ENCODE assay signal across 3 cellular contexts in genomic region chrX:118817257-118817656, GRCh38. TPM values are rescaled to one million over a fixed set of nuclear protein-coding genes. Genes with fewer than 3 reads are reported as not detected.
"Had no signal": no experiment of that assay in that cellular context is flagged by ENCODE, and none has a peak within 500 bp of the region (broad histone marks: within the 10 kb centered on the region; RNA-seq: fewer than 3 reads in every experiment).

No MANE protein-coding gene starts in this region.

RNA-seq across cellular contexts. Expression of gene ZCCHC12, which starts 6.4 kb away (rescaled TPM):
- total RNA-seq: HT-29, HT1080 had no signal
- polyA plus RNA-seq: IgD-negative memory B cell had no signal
